Comparison of ENCODE assay signal across 25 cellular contexts in genomic region chr7:48643420-48644013, GRCh38.
DNase-seq lines count a peak whose midpoint lies in the region; ATAC-seq, FAIRE-seq and TF ChIP-seq lines count a peak whose summit lies in the region.
"Had no signal": no experiment of that assay in that cellular context is flagged by ENCODE, and none has a peak within 500 bp of the region (broad histone marks: within the 10 kb centered on the region; RNA-seq: fewer than 3 reads in every experiment).

No MANE protein-coding gene starts in this region.

- H3K36me3 ChIP-seq in astrocyte (ENCODE audit: insufficient read depth, low read length) = no peaks in the 10 kb centered on the region
- no peaks in the 10 kb centered on the region for H3K36me3 ChIP-seq in small intestine (ENCODE audit: control insufficient read depth in 2 of 2, insufficient read depth in 2 of 2, low read length in 2 of 2)
- H3K36me3 ChIP-seq: ascending aorta, heart left ventricle, neural progenitor cell had no signal

- no peak overlapping the region for H3K4me3 Mint-ChIP-seq in astrocyte (ENCODE audit: unreplicated experiment)
- H3K4me3 Mint-ChIP-seq: activated CD4-positive, alpha-beta T cell treated with anti-CD3 and anti-CD28 coated beads for 36 hours; activated naive CD4-positive, alpha-beta T cell treated with anti-CD3 and anti-CD28 coated beads, Interleukin-2, amount 50 U/mL, for 24 hours; neural progenitor cell; T-cell had no signal

- H3K79me2 ChIP-seq in astrocyte (ENCODE audit: insufficient read depth, low read length) = no peaks in the 10 kb centered on the region

- H3K27me3 Mint-ChIP-seq in astrocyte (ENCODE audit: low read depth, unreplicated experiment) = no peaks in the 10 kb centered on the region
- H3K27me3 Mint-ChIP-seq: activated CD4-positive, alpha-beta T cell treated with anti-CD3 and anti-CD28 coated beads for 36 hours; activated naive CD4-positive, alpha-beta T cell treated with anti-CD3 and anti-CD28 coated beads, Interleukin-2, amount 50 U/mL, for 24 hours; T-cell had no signal

- H3K27ac ChIP-seq in astrocyte (ENCODE audit: low read depth, low read length) (no peak overlapping the region), small intestine (ENCODE audit: low read depth in 1 of 2, low read length in 1 of 2) (no peak overlapping the region)
- H3K27ac ChIP-seq: A549, ascending aorta, epithelial cell of prostate, neural progenitor cell had no signal

- no peaks in the 10 kb centered on the region for H3K9me3 ChIP-seq in astrocyte (ENCODE audit: insufficient read depth, low read depth, low read length)
- no peaks in the 10 kb centered on the region for H3K9me3 ChIP-seq in small intestine (ENCODE audit: control insufficient read depth, low read depth)
- H3K9me3 ChIP-seq: A549, ascending aorta, heart left ventricle had no signal

- no peak overlapping the region for H3K27ac Mint-ChIP-seq in astrocyte (ENCODE audit: unreplicated experiment)
- H3K27ac Mint-ChIP-seq: activated CD4-positive, alpha-beta T cell treated with anti-CD3 and anti-CD28 coated beads for 36 hours; activated naive CD4-positive, alpha-beta T cell treated with anti-CD3 and anti-CD28 coated beads, Interleukin-2, amount 50 U/mL, for 24 hours; neural progenitor cell; T-cell had no signal

- H3K9me3 Mint-ChIP-seq in astrocyte (ENCODE audit: unreplicated experiment) = no peaks in the 10 kb centered on the region
- H3K9me3 Mint-ChIP-seq: activated naive CD4-positive, alpha-beta T cell treated with anti-CD3 and anti-CD28 coated beads, Interleukin-2, amount 50 U/mL, for 24 hours; neural progenitor cell; T-cell had no signal

- H3K27me3 ChIP-seq in astrocyte (ENCODE audit: insufficient read depth, low read length) = no peaks in the 10 kb centered on the region
- no peaks in the 10 kb centered on the region for H3K27me3 ChIP-seq in small intestine (ENCODE audit: control insufficient read depth in 2 of 2, insufficient read depth in 2 of 2, low read length in 2 of 2)
- H3K27me3 ChIP-seq: ascending aorta, heart left ventricle, neural progenitor cell had no signal

- 54 to 68% (median 66%) methylated on average over 2 of the region's 2 CpGs for WGBS in small intestine, 3 donors

- intact Hi-C loops in Right ventricle myocardium inferior (cut with DNase I) (no loop called here), cardiac septum (cut with DNase I) (no loop called here)

- no peak for TF ChIP-seq CTCF in astrocyte (IDR thresholded peaks at IDR 0.05; ENCODE audit: insufficient read depth, low read depth, low read length)
- no peak for TF ChIP-seq CTCF in GM10248 (IDR thresholded peaks at IDR 0.05; ENCODE audit: control extremely low read depth, extremely low read depth, low read depth, missing control alignments)

- no peaks in the 10 kb centered on the region for H3K4me1 Mint-ChIP-seq in astrocyte (ENCODE audit: low read depth, unreplicated experiment)
- H3K4me1 Mint-ChIP-seq: activated CD4-positive, alpha-beta T cell treated with anti-CD3 and anti-CD28 coated beads for 36 hours; activated naive CD4-positive, alpha-beta T cell treated with anti-CD3 and anti-CD28 coated beads, Interleukin-2, amount 50 U/mL, for 24 hours; neural progenitor cell; T-cell had no signal

- no peak overlapping the region for H3K9ac ChIP-seq in astrocyte (ENCODE audit: low read length)
- H3K9ac ChIP-seq: neural progenitor cell had no signal

- H3K36me3 Mint-ChIP-seq in astrocyte (ENCODE audit: low read depth, unreplicated experiment) = no peaks in the 10 kb centered on the region
- H3K36me3 Mint-ChIP-seq: activated naive CD4-positive, alpha-beta T cell treated with anti-CD3 and anti-CD28 coated beads, Interleukin-2, amount 50 U/mL, for 24 hours; neural progenitor cell; T-cell had no signal

- no peak overlapping the region for H3K4me2 ChIP-seq in astrocyte (ENCODE audit: low read length)
- H3K4me2 ChIP-seq: A549, neural progenitor cell had no signal

- FAIRE-seq in astrocyte (lab: Jason Lieb, UNC) (no peak), small intestine (lab: Jason Lieb, UNC) (no peak)
- FAIRE-seq: A549 had no signal

- no peak overlapping the region for H2AFZ ChIP-seq in astrocyte (ENCODE audit: low read depth, low read length)
- H2AFZ ChIP-seq: neural progenitor cell had no signal

- no peak for DNase-seq in Right ventricle myocardium inferior (ENCODE audit: missing footprints)
- no peak for DNase-seq in cardiac septum (ENCODE audit: low spot score)
- peak; percentile 31 for DNase-seq in NCI-H69 (lab: John Stamatoyannopoulos, UW)
- peak; percentile 3 for DNase-seq in astrocyte (ENCODE audit: low read depth)
- DNase-seq in small intestine = peak; percentile 1
- no peak for DNase-seq in SKM-1 (lab: John Stamatoyannopoulos, UW; ENCODE audit: unreplicated experiment)
- no peak for DNase-seq in stimulated activated naive CD4-positive, alpha-beta T cell treated with Interleukin-2 at 50 U/mL for 16 hours (lab: John Stamatoyannopoulos, UW)
- no peak for DNase-seq in GM10248 (ENCODE audit: extremely low spot score)
- DNase-seq: activated CD4-positive, alpha-beta T cell treated with anti-CD3 and anti-CD28 coated beads for 36 hours; activated CD8-positive, alpha-beta memory T cell treated with anti-CD3 and anti-CD28 coated beads for 24 hours; activated T-cell treated with anti-CD3 and anti-CD28 coated beads, Interleukin-2, amount 50 U/mL, for 48 hours; Calu3; cerebellar nuclear complex; heart left ventricle; NCI-H2081 treated with DMSO at 0.1 percent for 48 hours; NCI-H510A; SIG-M5; substantia nigra; T-cell had no signal

- CTCF ChIA-PET in GM10248 (lab: Yijun Ruan, JAX) = no interaction called here

- H3K4me1 ChIP-seq in astrocyte (ENCODE audit: insufficient read depth, low read length) = no peaks in the 10 kb centered on the region
- no peaks in the 10 kb centered on the region for H3K4me1 ChIP-seq in small intestine (ENCODE audit: control insufficient read depth in 2 of 2, insufficient read depth in 1 of 2, low read depth in 1 of 2, low read length in 1 of 2)
- H3K4me1 ChIP-seq: A549, ascending aorta, neural progenitor cell had no signal

- peak; percentile 42 for ATAC-seq in Right ventricle myocardium inferior
- ATAC-seq: A549; activated CD4-positive, alpha-beta T cell treated with anti-CD3 and anti-CD28 coated beads for 36 hours; left lobe of liver; T-cell had no signal

- H3K4me3 ChIP-seq in astrocyte (ENCODE audit: insufficient read depth, low read depth, low read length) = no peak overlapping the region
- H3K4me3 ChIP-seq in small intestine (ENCODE audit: low read depth in 1 of 2, low read length in 2 of 2) = no peak overlapping the region
- H3K4me3 ChIP-seq: A549, ascending aorta, heart left ventricle, neural progenitor cell had no signal

- POLR2A ChIA-PET in GM10248 (lab: Yijun Ruan, JAX) = no interaction called here

- H4K20me1 ChIP-seq in astrocyte (ENCODE audit: insufficient read depth, low read length) = no peaks in the 10 kb centered on the region

Comparison
In these comparisons a context has a peak if more than half of its experiments do, and no peak if none do; other contexts are left out.
1. DNase-seq: peak in NCI-H69 (single experiment), astrocyte (single experiment) and small intestine (single experiment); none in Right ventricle myocardium inferior (single experiment), cardiac septum (single experiment), SKM-1 (single experiment), stimulated activated naive CD4-positive, alpha-beta T cell treated with Interleukin-2 at 50 U/mL for 16 hours (single experiment) and GM10248 (single experiment).